In the genomic region with DNA sequence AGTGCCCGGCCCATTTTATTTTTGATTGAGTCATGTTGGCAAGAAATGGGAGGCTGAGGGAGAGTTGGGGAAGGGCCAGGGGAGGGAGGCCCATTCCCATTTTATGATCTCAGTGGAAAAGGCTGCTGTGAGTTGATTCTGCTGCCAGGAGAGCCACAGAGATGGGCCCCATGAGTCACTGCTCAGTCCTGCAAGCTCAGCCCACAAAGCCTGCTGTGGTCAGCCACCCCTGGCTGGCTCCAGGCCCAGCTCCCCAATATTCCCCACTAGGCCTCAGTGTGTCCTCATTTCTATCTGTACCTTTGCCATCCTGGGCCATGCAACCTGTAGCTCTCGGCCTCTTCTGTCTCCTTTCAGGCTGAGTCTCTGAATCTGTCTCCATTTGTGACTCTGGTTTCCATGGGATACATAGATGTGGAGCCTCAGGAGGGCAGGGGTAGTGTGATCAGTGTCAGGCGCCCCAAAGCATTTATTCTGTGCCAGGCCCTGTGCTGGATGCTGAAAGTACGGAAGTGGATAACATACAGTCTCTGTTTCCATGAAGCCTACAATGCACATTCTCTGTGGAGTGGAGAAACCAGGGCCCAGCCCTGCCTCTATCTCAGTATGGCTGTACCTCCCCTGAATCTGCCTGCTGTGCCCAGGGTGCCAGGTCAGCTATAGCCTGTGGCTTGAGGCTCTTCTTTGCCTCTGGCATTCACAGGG, we compare ENCODE assay signal across 8 cellular contexts. TPM values are rescaled to one million over a fixed set of nuclear protein-coding genes. Genes with fewer than 3 reads are reported as not detected.
DNase-seq lines count a peak whose midpoint lies in the region; ATAC-seq lines count a peak whose summit lies in the region.

No MANE protein-coding gene starts in this region.

- no peaks in the 10 kb centered on the region for H3K9me3 ChIP-seq in subcutaneous abdominal adipose tissue (ENCODE audit: control insufficient read depth in 5 of 5, low read length in 5 of 5)

- intact Hi-C loops in Right ventricle myocardium superior (cut with DNase I) (no loop called here), Right ventricle myocardium inferior (cut with DNase I) (no loop called here)

- peaks cover 0 to 17% (median 4%) of the 10 kb centered on the region in 5 donors for H3K36me3 ChIP-seq in subcutaneous abdominal adipose tissue (ENCODE audit: control insufficient read depth in 5 of 5, insufficient read depth in 5 of 5, low read length in 5 of 5)

- DNase-seq in Right ventricle myocardium superior: peak; percentile 50
- no peak for DNase-seq in Right ventricle myocardium inferior (ENCODE audit: missing footprints)
- peak; percentile 40 to 51 for DNase-seq in activated T-cell treated with anti-CD3 and anti-CD28 coated beads, Interleukin-2, amount 50 U/mL, for 48 hours
- DNase-seq in hepatic stellate cell (ENCODE audit: low spot score): peak; percentile 98
- DNase-seq in COR-L47 (lab: John Stamatoyannopoulos, UW): no peak
- DNase-seq in hippocampal formation (lab: John Stamatoyannopoulos, UW): no peak

- H3K4me3 ChIP-seq in subcutaneous abdominal adipose tissue (ENCODE audit: low read depth in 1 of 5, low read length in 5 of 5): no peak overlapping the region

- peaks cover 2 to 28% (median 24%) of the 10 kb centered on the region in 5 donors for H3K4me1 ChIP-seq in subcutaneous abdominal adipose tissue (ENCODE audit: control insufficient read depth in 5 of 5, insufficient read depth in 5 of 5, low read length in 5 of 5)

- ATAC-seq in Right ventricle myocardium superior (ENCODE audit: poor library complexity): no peak
- no peak for ATAC-seq in Right ventricle myocardium inferior
- ATAC-seq in HG03460 (IDR thresholded peaks at IDR 0.05; ENCODE audit: unreplicated experiment): no peak

- H3K27me3 ChIP-seq in subcutaneous abdominal adipose tissue (ENCODE audit: control insufficient read depth in 5 of 5, insufficient read depth in 4 of 5, low read length in 5 of 5): no peaks in the 10 kb centered on the region

- H3K27ac ChIP-seq in subcutaneous abdominal adipose tissue (ENCODE audit: low read depth, low read length): peak overlapping the region; percentile 79

- peak overlapping the region in 3 of 5 donors; percentile 43 to 80 (median 50) for H3K9ac ChIP-seq in subcutaneous abdominal adipose tissue (ENCODE audit: low read length in 5 of 5)

RNA-seq across cellular contexts. Expression of a gene that starts 1.9 kb away (rescaled TPM):
- total RNA-seq in Right ventricle myocardium superior (0.89 TPM), Right ventricle myocardium inferior (1.1 TPM)

RNA-seq across cellular contexts. Expression of a gene that starts 28.7 kb away (rescaled TPM):
- total RNA-seq in Right ventricle myocardium superior: 0.83 TPM
- total RNA-seq in Right ventricle myocardium inferior: 0.84 TPM

RNA-seq across cellular contexts. Expression of a gene that starts 30.2 kb away (rescaled TPM):
- total RNA-seq in Right ventricle myocardium superior: 13.5 TPM
- total RNA-seq in Right ventricle myocardium inferior: 15.3 TPM

RNA-seq across cellular contexts. Expression of a gene that starts 49.1 kb away (rescaled TPM):
- total RNA-seq in Right ventricle myocardium superior (not detected), Right ventricle myocardium inferior (not detected)

RNA-seq across cellular contexts. Expression of a gene that starts 49.2 kb away (rescaled TPM):
- total RNA-seq in Right ventricle myocardium superior: not detected
- total RNA-seq in Right ventricle myocardium inferior: not detected

Comparison
In these comparisons a context has a peak if more than half of its experiments do, and no peak if none do; other contexts are left out.
1. DNase-seq: peak in Right ventricle myocardium superior (single experiment), activated T-cell treated with anti-CD3 and anti-CD28 coated beads, Interleukin-2, amount 50 U/mL, for 48 hours (2 of 2) and hepatic stellate cell (single experiment); none in Right ventricle myocardium inferior (single experiment), COR-L47 (single experiment) and hippocampal formation (0 of 2).